ENCODE assay signal across 11 cellular contexts in the genomic region with DNA sequence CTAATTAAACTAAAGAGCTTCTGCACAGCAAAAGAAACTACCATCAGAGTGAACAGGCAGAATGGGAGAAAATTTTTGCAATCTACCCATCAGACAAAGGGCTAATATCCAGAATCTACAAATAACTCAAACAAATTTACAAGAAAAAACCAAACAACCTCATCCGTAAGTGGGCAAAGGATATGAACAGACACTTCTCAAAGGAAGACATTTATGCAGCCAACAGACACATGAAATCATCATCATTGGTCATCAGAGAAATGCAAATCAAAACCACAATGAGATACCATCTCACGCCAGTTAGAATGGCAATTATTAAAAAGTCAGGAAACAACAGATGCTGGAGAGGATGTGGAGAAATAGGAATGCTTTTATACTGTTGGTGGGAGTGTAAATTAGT. TPM values are rescaled to one million over a fixed set of nuclear protein-coding genes. Genes with fewer than 3 reads are reported as not detected.
"Had no signal": no experiment of that assay in that cellular context is flagged by ENCODE, and none has a peak within 500 bp of the region (broad histone marks: within the 10 kb centered on the region; RNA-seq: fewer than 3 reads in every experiment).

No MANE protein-coding gene starts in this region.

RNA-seq across cellular contexts. Expression of a gene that starts 49.7 kb away (rescaled TPM):
- total RNA-seq: natural killer cell treated with Interleukin-12 subunit alpha and Interleukin-12 subunit beta and Interleukin-15 and Interleukin-18, amount 100 ng/mL, for 72 hours; omental fat pad; osteocyte; posterior vena cava; pulmonary artery endothelial cell; right atrium auricular region; skeletal muscle tissue; subcutaneous adipose tissue; temporal lobe; thoracic aorta; tibial nerve had no signal
